Comparison of ENCODE assay signal across 10 cellular contexts in the genomic region with DNA sequence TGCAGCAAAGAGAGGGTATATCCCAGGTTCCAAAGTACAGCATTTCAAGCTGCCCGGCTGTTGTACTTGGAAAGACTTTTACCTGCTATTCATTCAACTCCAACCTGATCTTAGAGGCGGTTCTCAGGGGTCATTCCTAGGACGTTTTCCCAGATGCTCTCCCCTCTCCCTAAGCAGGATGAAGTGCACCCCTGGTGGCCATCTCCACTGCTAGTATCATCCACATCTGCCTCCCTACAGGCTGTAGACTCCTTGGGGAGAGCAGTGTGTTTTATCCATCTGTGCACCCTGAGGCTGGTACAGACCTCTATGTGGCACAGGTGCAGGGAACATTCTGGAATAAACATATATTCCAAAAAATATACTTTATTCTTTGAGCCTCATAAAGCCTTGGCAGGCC. TPM values are rescaled to one million over a fixed set of nuclear protein-coding genes. Genes with fewer than 3 reads are reported as not detected.
DNase-seq lines count a peak whose midpoint lies in the region; ATAC-seq and TF ChIP-seq lines count a peak whose summit lies in the region.
"Had no signal": no experiment of that assay in that cellular context is flagged by ENCODE, and none has a peak within 500 bp of the region (broad histone marks: within the 10 kb centered on the region; RNA-seq: fewer than 3 reads in every experiment).

No MANE protein-coding gene starts in this region.

- H4K8ac ChIP-seq in mesenchymal stem cell (ENCODE audit: low read length), result no peak overlapping the region

- H3K27me3 ChIP-seq in mesenchymal stem cell (ENCODE audit: control insufficient read depth in 1 of 2, insufficient read depth in 1 of 2, low read length in 2 of 2), result peaks cover 0 to 16% of the 10 kb centered on the region in 2 experiments
- H3K27me3 ChIP-seq: thyroid gland had no signal

- H2BK15ac ChIP-seq in mesenchymal stem cell (ENCODE audit: low read depth, poor library complexity, severe bottlenecking), result no peak overlapping the region

- H3K9me3 ChIP-seq in mesenchymal stem cell (ENCODE audit: control insufficient read depth, low read length), result no peaks in the 10 kb centered on the region
- H3K9me3 ChIP-seq: lower lobe of right lung, thyroid gland had no signal

- H3K4me3 ChIP-seq in astrocyte of the spinal cord (ENCODE audit: low read depth, low read length) (no peak overlapping the region), mesenchymal stem cell (ENCODE audit: insufficient read depth in 1 of 2, low read depth in 1 of 2, low read length in 2 of 2) (no peak overlapping the region)
- H3K4me3 ChIP-seq: lower lobe of right lung, thyroid gland had no signal

- no peak overlapping the region for H2AK5ac ChIP-seq in mesenchymal stem cell (ENCODE audit: low read length, severe bottlenecking)

- no peak overlapping the region for H3K23ac ChIP-seq in mesenchymal stem cell (ENCODE audit: low read length in 2 of 2)

- H3K4me2 ChIP-seq in mesenchymal stem cell (ENCODE audit: low read length, poor library complexity, severe bottlenecking), result no peak overlapping the region

- H2AFZ ChIP-seq in mesenchymal stem cell (ENCODE audit: low read depth, low read length), result no peak overlapping the region

- no peak overlapping the region for H3K18ac ChIP-seq in mesenchymal stem cell (ENCODE audit: low read depth in 1 of 2, low read length in 2 of 2)

- H3K36me3 ChIP-seq in mesenchymal stem cell (ENCODE audit: control insufficient read depth in 1 of 2, insufficient read depth in 2 of 2, low read depth in 1 of 2, low read length in 2 of 2), result peaks cover 0 to 42% of the 10 kb centered on the region in 2 experiments
- H3K36me3 ChIP-seq: lower lobe of right lung, thyroid gland had no signal

- TF ChIP-seq CTCF in astrocyte of the spinal cord (IDR thresholded peaks at IDR 0.05; ENCODE audit: low read depth, low read length), result peak; percentile 40

- WGBS in mesenchymal stem cell, result 56% methylated on average over 3 of the region's 3 CpGs

- H3K4ac ChIP-seq in mesenchymal stem cell (ENCODE audit: low read depth in 1 of 2, low read length in 2 of 2), result no peak overlapping the region

- ATAC-seq in HG03354 (IDR thresholded peaks at IDR 0.05; ENCODE audit: poor library complexity, severe bottlenecking, unreplicated experiment) (peak; percentile 7), GM21528 (IDR thresholded peaks at IDR 0.05; ENCODE audit: low FRiP score, unreplicated experiment) (no peak), GM19395 (IDR thresholded peaks at IDR 0.05; ENCODE audit: unreplicated experiment) (no peak)

- H3K14ac ChIP-seq in mesenchymal stem cell (ENCODE audit: low read length in 2 of 2), result no peak overlapping the region

- in situ Hi-C loops in astrocyte of the spinal cord (cut with HindIII; ENCODE audit: low sequenced_read_pairs), result no loop called here

- peak overlapping the region; percentile 65 for H3K9ac ChIP-seq in mesenchymal stem cell (ENCODE audit: low read length)

- no peak overlapping the region for H2BK12ac ChIP-seq in mesenchymal stem cell (ENCODE audit: low read length in 2 of 2)

- H2BK5ac ChIP-seq in mesenchymal stem cell (ENCODE audit: low read depth, low read length, poor library complexity, severe bottlenecking), result no peak overlapping the region

- H3K79me1 ChIP-seq in mesenchymal stem cell (replicated peaks; ENCODE audit: low read length, poor library complexity, severe bottlenecking), result peaks cover 8% of the 10 kb centered on the region

- no peaks in the 10 kb centered on the region for H3K4me1 ChIP-seq in mesenchymal stem cell (ENCODE audit: control insufficient read depth, insufficient read depth, low read depth, low read length)

- no peak overlapping the region for H4K91ac ChIP-seq in mesenchymal stem cell (ENCODE audit: low read length)

- no peak overlapping the region for H3K27ac ChIP-seq in mesenchymal stem cell (ENCODE audit: low read length, poor library complexity, severe bottlenecking)
- H3K27ac ChIP-seq: lower lobe of right lung, thyroid gland had no signal

- no peak overlapping the region for H2BK120ac ChIP-seq in mesenchymal stem cell (ENCODE audit: low read depth, low read length)

- DNase-seq in COR-L47 (lab: John Stamatoyannopoulos, UW) (peak; percentile 10), astrocyte of the spinal cord (ENCODE audit: low read depth, low spot score) (no peak), mesenchymal stem cell (peak; percentile 20), SIG-M5 (lab: John Stamatoyannopoulos, UW) (no peak), Ammon's horn (ENCODE audit: low spot score) (no peak)
- DNase-seq: lower lobe of right lung had no signal

RNA-seq across cellular contexts. Expression of gene PTPN3, which starts 56.8 kb away (rescaled TPM):
- 1.4 TPM for polyA plus RNA-seq in mesenchymal stem cell (2013, experiment 1 of 2)
- polyA plus RNA-seq in mesenchymal stem cell (2013, experiment 2 of 2), result 1.5 TPM

Comparison
In these comparisons a context has a peak if more than half of its experiments do, and no peak if none do; other contexts are left out.
1. DNase-seq: peak in COR-L47 (single experiment) and mesenchymal stem cell (single experiment); none in astrocyte of the spinal cord (single experiment), SIG-M5 (single experiment) and Ammon's horn (single experiment).